ENCODE assay signal across 8 cellular contexts in the genomic region with DNA sequence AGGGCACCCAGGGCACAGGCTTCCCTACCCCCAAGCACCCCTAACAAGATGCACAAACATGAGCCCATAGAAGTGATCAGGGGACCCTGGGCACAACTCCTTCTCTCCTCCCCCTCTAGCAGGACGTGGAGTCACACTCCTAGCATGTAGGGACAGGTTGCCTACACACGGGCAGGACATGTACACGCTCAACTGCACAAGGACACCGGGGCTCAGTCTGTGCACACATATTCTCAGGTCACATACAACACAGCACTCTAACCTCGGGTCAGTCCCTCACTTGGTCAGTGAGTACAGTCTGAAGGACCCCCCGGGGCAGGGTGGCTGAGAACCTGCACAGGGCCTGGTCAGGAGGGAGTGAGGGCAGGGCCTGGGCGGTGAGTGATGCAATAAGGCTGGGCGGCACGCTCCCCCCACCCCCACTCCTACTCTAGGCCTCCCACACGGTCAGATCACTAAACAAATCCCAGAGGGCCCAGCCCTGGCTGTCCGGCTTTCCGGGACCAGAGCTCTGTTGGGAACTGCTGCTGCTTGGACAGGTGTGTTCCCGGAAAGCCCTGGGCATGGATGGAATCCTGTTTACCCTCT. TPM values are rescaled to one million over a fixed set of nuclear protein-coding genes. Genes with fewer than 3 reads are reported as not detected.
A peak's percentile ranks its signal among the peaks of the same experiment; 100 is the strongest.
DNase-seq lines count a peak whose midpoint lies in the region; ATAC-seq and TF ChIP-seq lines count a peak whose summit lies in the region.

No MANE protein-coding gene starts in this region.

- H3K9me3 ChIP-seq in left ventricle myocardium inferior (replicated peaks), result no peaks in the 10 kb centered on the region
- no peaks in the 10 kb centered on the region for H3K9me3 ChIP-seq in mucosa of stomach (ENCODE audit: control insufficient read depth, low read length)

- peaks cover 55% of the 10 kb centered on the region for H3K27me3 Mint-ChIP-seq in chondrocyte (ENCODE audit: low read depth)

- H3K4me3 ChIP-seq in left ventricle myocardium inferior, result peak overlapping the region; percentile 71
- H3K4me3 ChIP-seq in mucosa of stomach (ENCODE audit: low read length), result peak overlapping the region; percentile 25

- H3K9ac ChIP-seq in mucosa of stomach (ENCODE audit: low read length), result no peak overlapping the region

- no peak for TF ChIP-seq POLR2A in erythroblast (IDR thresholded peaks at IDR 0.05; ENCODE audit: low read length)

- peak overlapping the region; percentile 70 for H3K27ac ChIP-seq in left ventricle myocardium inferior (replicated peaks)

- no peak overlapping the region for H3K27ac Mint-ChIP-seq in chondrocyte (ENCODE audit: unreplicated experiment)

- H3K36me3 Mint-ChIP-seq in chondrocyte (ENCODE audit: low read depth), result no peaks in the 10 kb centered on the region

- H3K27me3 ChIP-seq in left ventricle myocardium inferior (ENCODE audit: low read depth), result peaks cover 76% of the 10 kb centered on the region
- peaks cover 50% of the 10 kb centered on the region for H3K27me3 ChIP-seq in mucosa of stomach (ENCODE audit: control insufficient read depth, insufficient read depth, low read length)

- H3K4me1 Mint-ChIP-seq in chondrocyte (ENCODE audit: low read depth), result peaks cover 6% of the 10 kb centered on the region

- no peaks in the 10 kb centered on the region for H3K36me3 ChIP-seq in left ventricle myocardium inferior
- H3K36me3 ChIP-seq in mucosa of stomach (ENCODE audit: control insufficient read depth, insufficient read depth, low read length), result no peaks in the 10 kb centered on the region

- H3K4me1 ChIP-seq in left ventricle myocardium inferior, result peaks cover 58% of the 10 kb centered on the region
- peaks cover 33% of the 10 kb centered on the region for H3K4me1 ChIP-seq in mucosa of stomach (ENCODE audit: control insufficient read depth, insufficient read depth, low read length)

- no peak for DNase-seq in left ventricle myocardium inferior
- DNase-seq in cardiac septum (ENCODE audit: low spot score), result no peak
- DNase-seq in chondrocyte (ENCODE audit: low spot score), result no peak
- DNase-seq in erythroblast (lab: John Stamatoyannopoulos, UW), result no peak

- TF ChIP-seq CTCF in left ventricle myocardium inferior (IDR thresholded peaks at IDR 0.05; ENCODE audit: borderline replicate concordance), result no peak
- TF ChIP-seq CTCF in chondrocyte (IDR thresholded peaks at IDR 0.05), result no peak

- no peak for ATAC-seq in GM19455 (IDR thresholded peaks at IDR 0.05; ENCODE audit: unreplicated experiment)
- no peak for ATAC-seq in GM21390 (IDR thresholded peaks at IDR 0.05; ENCODE audit: unreplicated experiment)
- ATAC-seq in GM18870 (IDR thresholded peaks at IDR 0.05; ENCODE audit: unreplicated experiment), result no peak

- H3K4me3 Mint-ChIP-seq in chondrocyte (ENCODE audit: unreplicated experiment), result peak overlapping the region; percentile 53

- H3K9me3 Mint-ChIP-seq in chondrocyte (ENCODE audit: low read depth), result no peaks in the 10 kb centered on the region

- intact Hi-C loops in left ventricle myocardium inferior (cut with micrococcal nuclease), result no loop called here
- intact Hi-C loops in cardiac septum (cut with DNase I), result loop anchor here (5.0 kb wide), 2 partner anchors 50 to 200 kb away; no protein-coding TSS in a partner anchor

RNA-seq across cellular contexts. Expression of a gene that starts 0.8 kb away (rescaled TPM):
- total RNA-seq in left ventricle myocardium inferior (2.7 TPM), cardiac septum (6.4 TPM), chondrocyte (0.31 to 0.64 TPM (median 0.32 TPM) in 3 replicates)

RNA-seq across cellular contexts. Expression of a gene that starts 44.9 kb away (rescaled TPM):
- total RNA-seq in left ventricle myocardium inferior (not detected), cardiac septum (not detected), chondrocyte (not detected in 3 replicates)
